In genomic region chr15:70322051-70322668, GRCh38 we compare ENCODE assay signal across 17 cellular contexts.
DNase-seq lines count a peak whose midpoint lies in the region; ATAC-seq and TF ChIP-seq lines count a peak whose summit lies in the region.
"Had no signal": no experiment of that assay in that cellular context is flagged by ENCODE, and none has a peak within 500 bp of the region (broad histone marks: within the 10 kb centered on the region; RNA-seq: fewer than 3 reads in every experiment).

No MANE protein-coding gene starts in this region.

- H3K9me2 ChIP-seq in PC-9 (ENCODE audit: insufficient read depth) = no peaks in the 10 kb centered on the region

- H3K9me3 ChIP-seq in breast epithelium = no peaks in the 10 kb centered on the region
- H3K9me3 ChIP-seq in mammary epithelial cell (replicated peaks; ENCODE audit: insufficient read depth, low read length) = no peaks in the 10 kb centered on the region
- no peaks in the 10 kb centered on the region for H3K9me3 ChIP-seq in PC-9 (ENCODE audit: insufficient read depth, low read depth)
- no peaks in the 10 kb centered on the region for H3K9me3 ChIP-seq in SJCRH30 (replicated peaks)
- H3K9me3 ChIP-seq: A549, spleen had no signal

- BruUV-seq in mammary epithelial cell (replicated peaks; lab: Mats Ljungman, UMichigan) (no TSS peak), PC-9 (replicated peaks; lab: Mats Ljungman, UMichigan) (no TSS peak)

- H3K27me3 Mint-ChIP-seq in mesothelial cell of epicardium (ENCODE audit: low read depth) = no peaks in the 10 kb centered on the region

- H3K36me3 ChIP-seq in breast epithelium = no peaks in the 10 kb centered on the region
- H3K36me3 ChIP-seq in mammary epithelial cell (ENCODE audit: insufficient read depth, low read length) = no peaks in the 10 kb centered on the region
- no peaks in the 10 kb centered on the region for H3K36me3 ChIP-seq in PC-9 (ENCODE audit: low read depth)
- no peaks in the 10 kb centered on the region for H3K36me3 ChIP-seq in SJCRH30
- H3K36me3 ChIP-seq: spleen had no signal

- DNase-seq in breast epithelium (ENCODE audit: low spot score in 2 of 2) = peak in 1 of 2 donors; percentile 12
- DNase-seq in mammary epithelial cell = no peak
- no peak for DNase-seq in PC-9
- DNase-seq in mesothelial cell of epicardium (ENCODE audit: low spot score in 2 of 2, unreplicated experiment in 2 of 2) = no peak
- DNase-seq in SJCRH30 = no peak
- no peak for DNase-seq in activated CD4-positive, alpha-beta T cell treated with anti-CD3 and anti-CD28 coated beads, Interleukin-2, amount 50 U/mL, for 1 hour
- no peak for DNase-seq in GOT3 (lab: John Stamatoyannopoulos, UW)
- DNase-seq: activated CD8-positive, alpha-beta memory T cell treated with anti-CD3 and anti-CD28 coated beads for 24 hours; amygdala; CD8-positive, alpha-beta memory T cell; cerebellar nuclear complex; posterior cingulate gyrus; spleen had no signal

- no peak overlapping the region for H3K4me3 Mint-ChIP-seq in mesothelial cell of epicardium
- H3K4me3 Mint-ChIP-seq: CD8-positive, alpha-beta memory T cell had no signal

- H3K4me2 ChIP-seq in mammary epithelial cell (ENCODE audit: insufficient read depth, low read depth, low read length) (no peak overlapping the region), PC-9 (peak overlapping the region; percentile 45)
- H3K4me2 ChIP-seq: A549 had no signal

- TF ChIP-seq POLR2A in breast epithelium (IDR thresholded peaks at IDR 0.05) = no peak

- H3F3A ChIP-seq in PC-9 (ENCODE audit: insufficient read depth, low read depth) = peaks cover 35% of the 10 kb centered on the region

- H3K27me3 ChIP-seq in breast epithelium (no peaks in the 10 kb centered on the region), mammary epithelial cell (ENCODE audit: insufficient read depth, low read length) (no peaks in the 10 kb centered on the region), PC-9 (ENCODE audit: insufficient read depth, low read depth) (no peaks in the 10 kb centered on the region), SJCRH30 (no peaks in the 10 kb centered on the region)

- H3K27ac Mint-ChIP-seq in mesothelial cell of epicardium = peak overlapping the region; percentile 96
- H3K27ac Mint-ChIP-seq: CD8-positive, alpha-beta memory T cell had no signal

- H3K27ac ChIP-seq in breast epithelium = peak overlapping the region; percentile 78 to 91
- no peak overlapping the region for H3K27ac ChIP-seq in mammary epithelial cell (ENCODE audit: insufficient read depth, low read depth, low read length)
- no peak overlapping the region for H3K27ac ChIP-seq in PC-9
- no peak overlapping the region for H3K27ac ChIP-seq in SJCRH30
- H3K27ac ChIP-seq: A549 had no signal

- in situ Hi-C loops in mammary epithelial cell (cut with MboI; ENCODE audit: low sequenced_read_pairs in 2 of 2) = no loop called here

- H2AFZ ChIP-seq in mammary epithelial cell (ENCODE audit: low read depth, low read length) = no peak overlapping the region
- H2AFZ ChIP-seq in PC-9 = no peak overlapping the region

- H3K36me3 Mint-ChIP-seq in mesothelial cell of epicardium = no peaks in the 10 kb centered on the region
- H3K36me3 Mint-ChIP-seq: type B pancreatic cell had no signal

- CTCF ChIA-PET in mammary epithelial cell (lab: Charles Lee; ENCODE audit: low non-redundant PET) = no interaction called here
- CTCF ChIA-PET in PC-9 (lab: Charles Lee) = interaction anchor here (0.6 kb wide), 1 partner anchor 224 kb away, joined by 4 read pairs; no protein-coding TSS in a partner anchor

- POLR2A ChIA-PET in PC-9 (lab: Charles Lee; ENCODE audit: unreplicated experiment) = no interaction called here

- no peaks in the 10 kb centered on the region for H3K9me3 Mint-ChIP-seq in mesothelial cell of epicardium
- H3K9me3 Mint-ChIP-seq: CD8-positive, alpha-beta memory T cell; type B pancreatic cell had no signal

- dilution Hi-C loops in mammary epithelial cell (cut with HindIII; ENCODE audit: low sequenced_read_pairs) = no loop called here

- no peaks in the 10 kb centered on the region for H3K79me2 ChIP-seq in mammary epithelial cell (ENCODE audit: insufficient read depth, low read length)
- H3K79me2 ChIP-seq in PC-9 (ENCODE audit: low read depth) = no peaks in the 10 kb centered on the region

- H3K9ac ChIP-seq in mammary epithelial cell (ENCODE audit: insufficient read depth, low read length) = no peak overlapping the region

- TF ChIP-seq CTCF in breast epithelium (IDR thresholded peaks at IDR 0.05) (no peak), mammary epithelial cell (conservative IDR thresholded peaks at IDR 0.05 in 1 of 2, IDR thresholded peaks at IDR 0.05 in 1 of 2; ENCODE audit: extremely low read depth in 1 of 2, insufficient read depth in 1 of 2, low read depth in 1 of 2, low read length in 2 of 2) (no peak), PC-9 (conservative IDR thresholded peaks at IDR 0.05) (no peak), mesothelial cell of epicardium (IDR thresholded peaks at IDR 0.05; ENCODE audit: unreplicated experiment) (no peak)

- H3K4me1 ChIP-seq in breast epithelium (peaks cover 16 to 17% of the 10 kb centered on the region in 2 donors), mammary epithelial cell (ENCODE audit: insufficient read depth, low read length) (peaks cover 18% of the 10 kb centered on the region), PC-9 (replicated peaks; ENCODE audit: insufficient read depth) (peaks cover 64% of the 10 kb centered on the region), SJCRH30 (peaks cover 28% of the 10 kb centered on the region)

- ATAC-seq in GM21786 (IDR thresholded peaks at IDR 0.05; ENCODE audit: unreplicated experiment) = no peak
- ATAC-seq: HCT116 had no signal

- intact Hi-C loops in breast epithelium (cut with DNase I; ENCODE audit: low total_unique reads) (no loop called here), mammary epithelial cell (cut with micrococcal nuclease) (loop anchor here (5.0 kb wide), 1 partner anchor 125 kb away; no protein-coding TSS in a partner anchor), PC-9 (cut with micrococcal nuclease; ENCODE audit: unreplicated experiment) (loop anchor here (5.0 to 10.0 kb wide), 4 partner anchors 55 to 165 kb away; no protein-coding TSS in a partner anchor)

- no peak overlapping the region for H3K4me3 ChIP-seq in breast epithelium
- no peak overlapping the region for H3K4me3 ChIP-seq in mammary epithelial cell (replicated peaks in 1 of 3; ENCODE audit: insufficient read depth in 1 of 3, low read depth in 2 of 3, low read length in 3 of 3)
- H3K4me3 ChIP-seq in PC-9 = no peak overlapping the region
- H3K4me3 ChIP-seq in SJCRH30 = no peak overlapping the region
- H3K4me3 ChIP-seq: A549, spleen had no signal

- peaks cover 84% of the 10 kb centered on the region for H3K4me1 Mint-ChIP-seq in mesothelial cell of epicardium

- no peaks in the 10 kb centered on the region for H4K20me1 ChIP-seq in mammary epithelial cell (ENCODE audit: insufficient read depth, low read length)
- H4K20me1 ChIP-seq in PC-9 (ENCODE audit: insufficient read depth) = no peaks in the 10 kb centered on the region

- 95% methylated on average over 6 of the region's 6 CpGs for WGBS in mammary epithelial cell (ENCODE audit: low coverage, missing lambda C conversion rate)

Comparison
In these comparisons a context has a peak if more than half of its experiments do, and no peak if none do; other contexts are left out.
1. H3K27ac ChIP-seq: peak in breast epithelium (2 of 2); none in mammary epithelial cell (single experiment), PC-9 (single experiment) and SJCRH30 (single experiment).